8 cellular contexts compared by ENCODE assay signal in genomic region chr1:157496121-157496526, GRCh38. TPM values are rescaled to one million over a fixed set of nuclear protein-coding genes. Genes with fewer than 3 reads are reported as not detected.
DNase-seq lines count a peak whose midpoint lies in the region; ATAC-seq and TF ChIP-seq lines count a peak whose summit lies in the region.

No MANE protein-coding gene starts in this region.

- no peak overlapping the region for H3K9ac ChIP-seq in MM.1S (ENCODE audit: low read length)

- DNase-seq in A673 (ENCODE audit: low spot score): peak; percentile 57
- DNase-seq in ELF-1 (ENCODE audit: low read depth, low spot score): peak; percentile 78
- DNase-seq in MM.1S: peak; percentile 84
- DNase-seq in WTC11 (ENCODE audit: low spot score): peak; percentile 49
- peak; percentile 78 to 81 for DNase-seq in erythroblast (lab: John Stamatoyannopoulos, UW)
- peak in 5 of 9 donors; percentile 10 to 46 (median 35) for DNase-seq in naive thymus-derived CD4-positive, alpha-beta T cell

- no peaks in the 10 kb centered on the region for H3K27me3 Mint-ChIP-seq in WTC11 (ENCODE audit: low read depth)
- peaks cover 9 to 46% (median 23%) of the 10 kb centered on the region in 5 donors for H3K27me3 Mint-ChIP-seq in naive thymus-derived CD4-positive, alpha-beta T cell

- BruUV-seq in A673 (replicated peaks; lab: Mats Ljungman, UMichigan): no TSS peak

- H3F3A ChIP-seq in MM.1S (ENCODE audit: insufficient read depth, low read length): peaks cover 27% of the 10 kb centered on the region

- H3K9me3 ChIP-seq in A673 (ENCODE audit: low read depth, low read length, poor library complexity, severe bottlenecking) (no peaks in the 10 kb centered on the region), MM.1S (replicated peaks; ENCODE audit: insufficient read depth, low read length) (no peaks in the 10 kb centered on the region)
- no peaks in the 10 kb centered on the region for H3K9me3 ChIP-seq in naive thymus-derived CD4-positive, alpha-beta T cell (ENCODE audit: control insufficient read depth in 2 of 3, low read length in 3 of 3)

- ATAC-seq in WTC11: peak; percentile 82
- ATAC-seq in naive thymus-derived CD4-positive, alpha-beta T cell: peak; percentile 85
- no peak for ATAC-seq in HG03025 (IDR thresholded peaks at IDR 0.05; ENCODE audit: low FRiP score, unreplicated experiment)
- no peak for ATAC-seq in HG03342 (IDR thresholded peaks at IDR 0.05; ENCODE audit: unreplicated experiment)

- no peaks in the 10 kb centered on the region for H3K9me3 Mint-ChIP-seq in WTC11
- no peaks in the 10 kb centered on the region for H3K9me3 Mint-ChIP-seq in naive thymus-derived CD4-positive, alpha-beta T cell

- peak; percentile 88 for TF ChIP-seq CTCF in A673 (conservative IDR thresholded peaks at IDR 0.05; ENCODE audit: low read depth, low read length)
- TF ChIP-seq CTCF in MM.1S (IDR thresholded peaks at IDR 0.05; ENCODE audit: low read length): peak; percentile 98
- peak; percentile 90 for TF ChIP-seq CTCF in WTC11 (IDR thresholded peaks at IDR 0.05)

- H3K9me2 ChIP-seq in MM.1S (replicated peaks; ENCODE audit: insufficient read depth, low read length): no peaks in the 10 kb centered on the region

- POLR2A ChIA-PET in A673 (lab: Charles Lee; ENCODE audit: low non-redundant PET): no interaction called here
- POLR2A ChIA-PET in WTC11 (lab: Charles Lee): no interaction called here
- POLR2A ChIA-PET in naive thymus-derived CD4-positive, alpha-beta T cell (lab: Charles Lee): no interaction called here

- H3K4me3 ChIP-seq in A673 (ENCODE audit: low read depth, low read length, poor library complexity, severe bottlenecking) (no peak overlapping the region), MM.1S (ENCODE audit: low read length) (no peak overlapping the region)
- no peak overlapping the region for H3K4me3 ChIP-seq in naive thymus-derived CD4-positive, alpha-beta T cell (ENCODE audit: low read length)

- H2AFZ ChIP-seq in MM.1S (ENCODE audit: low read length): no peak overlapping the region

- no peaks in the 10 kb centered on the region for H3K79me2 ChIP-seq in MM.1S (ENCODE audit: low read length)

- no peaks in the 10 kb centered on the region for H4K20me1 ChIP-seq in MM.1S (ENCODE audit: insufficient read depth, low read length)

- H3K4me1 ChIP-seq in A673 (ENCODE audit: insufficient read depth, low read length, poor library complexity, severe bottlenecking): no peaks in the 10 kb centered on the region
- H3K4me1 ChIP-seq in MM.1S (ENCODE audit: low read length): peaks cover 42% of the 10 kb centered on the region
- H3K4me1 ChIP-seq in naive thymus-derived CD4-positive, alpha-beta T cell (ENCODE audit: control insufficient read depth in 2 of 2, insufficient read depth in 2 of 2, low read length in 2 of 2): no peaks in the 10 kb centered on the region

- H3K4me3 Mint-ChIP-seq in WTC11: no peak overlapping the region
- no peak overlapping the region for H3K4me3 Mint-ChIP-seq in naive thymus-derived CD4-positive, alpha-beta T cell

- peaks cover 14% of the 10 kb centered on the region for H3K4me1 Mint-ChIP-seq in WTC11
- H3K4me1 Mint-ChIP-seq in naive thymus-derived CD4-positive, alpha-beta T cell: peaks cover 0 to 5% (median 0%) of the 10 kb centered on the region in 7 donors

- CTCF ChIA-PET in A673 (lab: Charles Lee): interaction anchor here (1.4 kb wide), 1 partner anchor 10 kb away, joined by 5 read pairs; no protein-coding TSS in a partner anchor
- CTCF ChIA-PET in WTC11 (lab: Charles Lee): interaction anchor here (1.3 to 2.5 kb wide), 5 partner anchors 10 to 452 kb away, joined by 5 to 21 read pairs (median 7); no protein-coding TSS in a partner anchor
- CTCF ChIA-PET in naive thymus-derived CD4-positive, alpha-beta T cell (lab: Charles Lee): interaction anchor here (1.5 kb wide), 2 partner anchors 11 to 15 kb away, joined by 4 read pairs; no protein-coding TSS in a partner anchor

- no peak for TF ChIP-seq POLR2A in erythroblast (IDR thresholded peaks at IDR 0.05; ENCODE audit: low read length)

- H3K27ac ChIP-seq in A673 (ENCODE audit: low read depth, low read length, poor library complexity, severe bottlenecking) (no peak overlapping the region), MM.1S (ENCODE audit: low read length) (0 out of 2 replicates have a peak overlapping the region, but pooled peaks have one; percentile 23)
- H3K27ac ChIP-seq in naive thymus-derived CD4-positive, alpha-beta T cell (ENCODE audit: low read depth, low read length): no peak overlapping the region

- H3K27ac Mint-ChIP-seq in WTC11: no peak overlapping the region
- no peak overlapping the region for H3K27ac Mint-ChIP-seq in naive thymus-derived CD4-positive, alpha-beta T cell

- intact Hi-C loops in A673 (cut with micrococcal nuclease; ENCODE audit: unreplicated experiment): loop anchor here (5.0 kb wide), 1 partner anchor 626 kb away; no protein-coding TSS in a partner anchor
- intact Hi-C loops in naive thymus-derived CD4-positive, alpha-beta T cell (cut with micrococcal nuclease): loop anchor here in 1 of 2 donors (2.0 kb wide), 1 partner anchor 125 kb away; no protein-coding TSS in a partner anchor

- H3K36me3 Mint-ChIP-seq in WTC11: peaks cover 3% of the 10 kb centered on the region; the same call in 1 of the 2 replicates
- H3K36me3 Mint-ChIP-seq in naive thymus-derived CD4-positive, alpha-beta T cell: no peaks in the 10 kb centered on the region

- H3K27me3 ChIP-seq in A673 (replicated peaks; ENCODE audit: insufficient read depth, low read depth, low read length, poor library complexity) (peaks cover 19% of the 10 kb centered on the region), MM.1S (replicated peaks; ENCODE audit: insufficient read depth, low read length) (no peaks in the 10 kb centered on the region; the same call in 1 of the 2 replicates)
- no peaks in the 10 kb centered on the region for H3K27me3 ChIP-seq in naive thymus-derived CD4-positive, alpha-beta T cell (ENCODE audit: control insufficient read depth in 2 of 2, insufficient read depth in 2 of 2, low read length in 2 of 2)

- peak overlapping the region; percentile 11 for H3K4me2 ChIP-seq in MM.1S (ENCODE audit: low read depth, low read length)

- H3K36me3 ChIP-seq in A673 (ENCODE audit: insufficient read depth, low read length, poor library complexity, severe bottlenecking) (no peaks in the 10 kb centered on the region), MM.1S (replicated peaks; ENCODE audit: insufficient read depth, low read length) (no peaks in the 10 kb centered on the region)
- no peaks in the 10 kb centered on the region for H3K36me3 ChIP-seq in naive thymus-derived CD4-positive, alpha-beta T cell (ENCODE audit: control insufficient read depth in 2 of 3, insufficient read depth in 3 of 3, low read length in 3 of 3)

TF ChIP-seq in WTC11, 78 proteins besides CTCF, POLR2A, EP300 and RAD21:
- TF ChIP-seq IRF1 (CRISPR knock-in tag; IDR thresholded peaks at IDR 0.05) (no peak), NR1H2 (CRISPR knock-in tag; IDR thresholded peaks at IDR 0.05) (no peak), NFATC4 (CRISPR knock-in tag; IDR thresholded peaks at IDR 0.05) (no peak), IRF2 (CRISPR knock-in tag; IDR thresholded peaks at IDR 0.05; ENCODE audit: borderline replicate concordance, low read depth) (no peak), ZBTB43 (CRISPR knock-in tag; IDR thresholded peaks at IDR 0.05) (no peak)
- TF ChIP-seq, protein P1, sequence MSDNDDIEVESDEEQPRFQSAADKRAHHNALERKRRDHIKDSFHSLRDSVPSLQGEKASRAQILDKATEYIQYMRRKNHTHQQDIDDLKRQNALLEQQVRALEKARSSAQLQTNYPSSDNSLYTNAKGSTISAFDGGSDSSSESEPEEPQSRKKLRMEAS (CRISPR knock-in tag; IDR thresholded peaks at IDR 0.05): no peak
- TF ChIP-seq, protein P2, sequence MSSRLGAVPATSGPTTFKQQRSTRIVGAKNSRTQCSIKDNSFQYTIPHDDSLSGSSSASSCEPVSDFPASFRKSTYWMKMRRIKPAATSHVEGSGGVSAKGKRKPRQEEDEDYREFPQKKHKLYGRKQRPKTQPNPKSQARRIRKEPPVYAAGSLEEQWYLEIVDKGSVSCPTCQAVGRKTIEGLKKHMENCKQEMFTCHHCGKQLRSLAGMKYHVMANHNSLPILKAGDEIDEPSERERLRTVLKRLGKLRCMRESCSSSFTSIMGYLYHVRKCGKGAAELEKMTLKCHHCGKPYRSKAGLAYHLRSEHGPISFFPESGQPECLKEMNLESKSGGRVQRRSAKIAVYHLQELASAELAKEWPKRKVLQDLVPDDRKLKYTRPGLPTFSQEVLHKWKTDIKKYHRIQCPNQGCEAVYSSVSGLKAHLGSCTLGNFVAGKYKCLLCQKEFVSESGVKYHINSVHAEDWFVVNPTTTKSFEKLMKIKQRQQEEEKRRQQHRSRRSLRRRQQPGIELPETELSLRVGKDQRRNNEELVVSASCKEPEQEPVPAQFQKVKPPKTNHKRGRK (CRISPR knock-in tag; IDR thresholded peaks at IDR 0.05; ENCODE audit: borderline replicate concordance): no peak

RNA-seq across cellular contexts. Expression of gene FCRL5, which starts 56.2 kb away (rescaled TPM):
- total RNA-seq in A673 (2021) (not detected in 2 replicates), WTC11 (2021) (0.70 to 0.89 TPM (median 0.78 TPM) in 3 replicates)
- 1 to 10 TPM in 2 of 5 experiments, under 1 TPM in 2, not detected in 1; 0.11 to 3.8 (median 0.80) TPM for total RNA-seq in naive thymus-derived CD4-positive, alpha-beta T cell
- polyA plus RNA-seq in naive thymus-derived CD4-positive, alpha-beta T cell: not detected

Comparison
In these comparisons a context has a peak if more than half of its experiments do, and no peak if none do; other contexts are left out.
1. ATAC-seq: peak in WTC11 (single experiment) and naive thymus-derived CD4-positive, alpha-beta T cell (single experiment); none in HG03025 (single experiment) and HG03342 (single experiment).
2. Peak in every context shown above with its lines, with median percentiles within 50 percentile points of each other: DNase-seq and CTCF ChIP-seq.